9 cellular contexts compared by ENCODE assay signal in the genomic region with DNA sequence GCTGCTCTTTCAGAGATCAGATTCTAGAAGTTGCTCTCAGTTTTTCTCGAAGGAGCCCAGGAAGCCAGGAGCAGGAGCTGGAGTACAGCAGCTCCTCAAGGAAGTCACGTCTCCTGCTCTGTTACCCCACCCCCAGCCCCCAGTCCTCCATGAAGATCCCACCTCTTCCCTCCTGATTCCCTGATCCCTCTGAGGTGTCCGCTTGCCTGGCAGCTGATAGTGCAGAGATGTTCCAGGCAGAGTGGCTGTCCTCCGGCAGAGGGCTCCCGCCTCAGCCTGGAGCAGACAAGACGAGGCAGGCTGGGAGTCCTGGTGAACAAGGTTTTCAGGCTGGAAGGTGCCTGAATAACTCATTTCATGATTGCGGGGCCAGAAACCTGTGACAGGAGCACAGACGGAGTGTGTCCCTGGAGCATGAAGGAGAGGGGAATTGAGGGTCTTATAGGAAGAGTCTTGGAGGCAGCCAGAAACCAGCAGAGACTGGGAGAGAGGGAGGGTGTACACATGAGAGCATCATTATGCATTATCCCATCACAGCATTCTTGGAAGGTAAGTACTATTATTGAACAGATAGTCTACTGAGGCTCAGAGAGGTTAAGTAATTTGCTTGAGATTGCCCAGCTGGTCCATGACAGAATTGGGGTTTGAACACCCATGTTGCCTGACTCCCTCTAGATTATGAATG. TPM values are rescaled to one million over a fixed set of nuclear protein-coding genes. Genes with fewer than 3 reads are reported as not detected.
DNase-seq lines count a peak whose midpoint lies in the region; ATAC-seq, FAIRE-seq and TF ChIP-seq lines count a peak whose summit lies in the region.
"Had no signal": no experiment of that assay in that cellular context is flagged by ENCODE, and none has a peak within 500 bp of the region (broad histone marks: within the 10 kb centered on the region; RNA-seq: fewer than 3 reads in every experiment).

No MANE protein-coding gene starts in this region.

- FAIRE-seq in HTR-8/SVneo (lab: Jason Lieb, UNC), result peak; percentile 97

- H3K9me3 ChIP-seq in endodermal cell (ENCODE audit: control insufficient read depth, low read length) (no peaks in the 10 kb centered on the region), lower lobe of right lung (no peaks in the 10 kb centered on the region), stomach smooth muscle (ENCODE audit: control insufficient read depth in 2 of 2, low read length in 2 of 2) (no peaks in the 10 kb centered on the region)

- H3K36me3 ChIP-seq in endodermal cell (ENCODE audit: control insufficient read depth, insufficient read depth, low read length), result no peaks in the 10 kb centered on the region
- no peaks in the 10 kb centered on the region for H3K36me3 ChIP-seq in lower lobe of right lung
- no peaks in the 10 kb centered on the region for H3K36me3 ChIP-seq in stomach smooth muscle (ENCODE audit: control insufficient read depth in 2 of 2, insufficient read depth in 2 of 2, low read length in 2 of 2)

- intact Hi-C loops in lower lobe of right lung (cut with DNase I), result no loop called here

- H3K9me3 Mint-ChIP-seq in endodermal cell, result no peaks in the 10 kb centered on the region

- no peaks in the 10 kb centered on the region for H3K36me3 Mint-ChIP-seq in endodermal cell (ENCODE audit: low read depth)

- peak; percentile 76 to 80 for ATAC-seq in lower lobe of right lung
- ATAC-seq in GM18498 (IDR thresholded peaks at IDR 0.05; ENCODE audit: unreplicated experiment), result no peak
- no peak for ATAC-seq in HG03139 (IDR thresholded peaks at IDR 0.05; ENCODE audit: unreplicated experiment)

- H3K27me3 Mint-ChIP-seq in endodermal cell (ENCODE audit: insufficient read depth), result peaks cover 68% of the 10 kb centered on the region

- TF ChIP-seq CTCF in endodermal cell (conservative IDR thresholded peaks at IDR 0.05), result peak; percentile 77
- TF ChIP-seq CTCF in lower lobe of right lung (IDR thresholded peaks at IDR 0.05), result peak; percentile 59

- H3K27me3 ChIP-seq in endodermal cell (ENCODE audit: control insufficient read depth, insufficient read depth, low read length, poor library complexity, severe bottlenecking), result peaks cover 65% of the 10 kb centered on the region
- H3K27me3 ChIP-seq in lower lobe of right lung (ENCODE audit: low read depth), result peaks cover 10% of the 10 kb centered on the region
- peaks cover 12 to 18% of the 10 kb centered on the region in 2 donors for H3K27me3 ChIP-seq in stomach smooth muscle (ENCODE audit: control insufficient read depth in 1 of 2, insufficient read depth in 2 of 2, low read length in 2 of 2)

- H3K9ac ChIP-seq in endodermal cell (ENCODE audit: extremely low read depth, low read length, poor library complexity, severe bottlenecking) (no peak overlapping the region), stomach smooth muscle (ENCODE audit: low read length in 2 of 2) (peak overlapping the region in 1 of 2 donors; percentile 62)

- H3K27ac Mint-ChIP-seq in endodermal cell, result peak overlapping the region; percentile 56

- H3K27ac ChIP-seq in endodermal cell (ENCODE audit: low read depth, low read length) (no peak overlapping the region), lower lobe of right lung (peak overlapping the region; percentile 58), stomach smooth muscle (ENCODE audit: low read length) (no peak overlapping the region)
- H3K27ac ChIP-seq: SK-N-MC had no signal

- peaks cover 12% of the 10 kb centered on the region for H3K4me1 Mint-ChIP-seq in endodermal cell

- H3K4me3 ChIP-seq in endodermal cell (ENCODE audit: low read length) (peak overlapping the region; percentile 77), lower lobe of right lung (peak overlapping the region; percentile 63), stomach smooth muscle (ENCODE audit: low read length in 2 of 2) (peak overlapping the region; percentile 76 to 83)
- H3K4me3 ChIP-seq: SK-N-MC had no signal

- peak; percentile 34 for DNase-seq in COR-L47 (lab: John Stamatoyannopoulos, UW)
- DNase-seq in HTR-8/SVneo (ENCODE audit: insufficient read length, low spot score), result peak; percentile 79
- peak; percentile 63 for DNase-seq in SW480 (ENCODE audit: low spot score)
- peak; percentile 92 for DNase-seq in endodermal cell
- DNase-seq in lower lobe of right lung, result peak; percentile 64

- H3K4me3 Mint-ChIP-seq in endodermal cell, result peak overlapping the region; percentile 60

- H3K4me1 ChIP-seq in endodermal cell (ENCODE audit: control insufficient read depth, insufficient read depth, low read length) (no peaks in the 10 kb centered on the region), lower lobe of right lung (peaks cover 24% of the 10 kb centered on the region), stomach smooth muscle (ENCODE audit: control insufficient read depth, insufficient read depth, low read length) (peaks cover 19% of the 10 kb centered on the region)

- 4 to 10% methylated on average over 3 to 8 of the region's 8 CpGs for WGBS in endodermal cell (ENCODE audit: insufficient coverage in 1 of 2, insufficient read length in 1 of 2), 2 experiments

RNA-seq across cellular contexts. Expression of a gene that starts 1.2 kb away (rescaled TPM):
- total RNA-seq in endodermal cell, result under 1 TPM in 1 of 2 donors, not detected in 1; 0.13 TPM
- 0.21 TPM for polyA plus RNA-seq in endodermal cell (2013, experiment 1 of 2)
- polyA plus RNA-seq in endodermal cell (2013, experiment 2 of 2), result 0.41 TPM
- total RNA-seq in lower lobe of right lung, result 6.4 TPM

Comparison
In these comparisons a context has a peak if more than half of its experiments do, and no peak if none do; other contexts are left out.
1. DNase-seq: peak in every context shown above with its lines; median percentile 92 in endodermal cell; 79 in HTR-8/SVneo; 64 in lower lobe of right lung; 63 in SW480; 34 in COR-L47.
2. ATAC-seq: peak in lower lobe of right lung (2 of 2); none in GM18498 (single experiment) and HG03139 (single experiment).
3. Peak in every context shown above with its lines, with median percentiles within 50 percentile points of each other: H3K4me3 ChIP-seq.